Comparison of ENCODE assay signal across 24 cellular contexts in the genomic region with DNA sequence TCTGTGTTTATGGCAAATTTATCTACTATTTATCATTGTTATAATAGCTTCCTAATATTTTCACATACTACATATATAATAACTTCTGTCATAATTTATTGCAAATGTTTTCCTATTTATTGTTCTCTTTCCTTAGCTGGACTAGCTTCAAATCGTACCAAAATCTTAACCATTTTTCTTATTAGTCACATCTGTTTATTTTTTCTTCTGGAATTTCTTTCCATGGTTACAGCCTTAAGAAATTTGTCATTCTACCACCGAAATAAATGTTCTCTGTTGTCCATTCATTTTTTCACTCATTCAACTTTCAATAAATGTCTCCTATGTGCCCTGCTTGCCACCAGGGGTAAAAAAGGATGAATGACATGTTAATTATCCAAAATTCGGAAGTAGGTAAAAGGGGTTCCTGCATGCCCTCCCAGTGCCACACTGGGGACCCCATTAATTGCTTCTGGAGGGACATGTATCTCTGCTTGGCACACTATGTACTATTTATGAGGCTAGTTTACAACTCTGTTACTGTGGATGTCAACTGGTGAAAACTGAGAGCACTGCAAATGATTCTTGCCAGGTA.
DNase-seq lines count a peak whose midpoint lies in the region; ATAC-seq and TF ChIP-seq lines count a peak whose summit lies in the region.
"Had no signal": no experiment of that assay in that cellular context is flagged by ENCODE, and none has a peak within 500 bp of the region (broad histone marks: within the 10 kb centered on the region; RNA-seq: fewer than 3 reads in every experiment).

No MANE protein-coding gene starts in this region.

- TF ChIP-seq CTCF in fibroblast of mammary gland (conservative IDR thresholded peaks at IDR 0.05; ENCODE audit: control insufficient read depth, insufficient read depth, low read depth, low read length), result no peak

- no peak overlapping the region for H3K27ac ChIP-seq in substantia nigra (ENCODE audit: low read depth, low read length, poor library complexity, severe bottlenecking)
- H3K27ac ChIP-seq: colonic mucosa, gastroesophageal sphincter, prostate gland, upper lobe of right lung had no signal

- no peak for DNase-seq in stimulated activated naive CD8-positive, alpha-beta T cell treated with anti-CD3 and anti-CD28 coated beads, Interleukin-15, amount 100 ng/mL, for 72 hours
- DNase-seq in amniotic epithelial cell (ENCODE audit: low read depth) (peak; percentile 49), fibroblast of mammary gland (ENCODE audit: low read depth) (peak; percentile 50), D341Med (ENCODE audit: low spot score) (no peak), substantia nigra (lab: John Stamatoyannopoulos, UW) (no peak), SKM-1 (lab: John Stamatoyannopoulos, UW; ENCODE audit: unreplicated experiment) (no peak)
- DNase-seq: activated CD8-positive, alpha-beta T cell treated with anti-CD3 and anti-CD28 coated beads for 36 hours; activated naive CD4-positive, alpha-beta T cell treated with Interleukin-2 at 50 U/mL for 16 hours; activated T-cell treated with anti-CD3 and anti-CD28 coated beads, Interleukin-2, amount 50 U/mL, for 24 hours; CD4-positive, alpha-beta T cell; colonic mucosa; NCI-H1436; NCI-H774; nephron progenitor cell; SHP77 treated with DMSO at 0.1 percent for 48 hours; stimulated activated CD4-positive, alpha-beta T cell treated with anti-CD3 and anti-CD28 coated beads, Interleukin-4, amount 100 ng/mL, for 1 hour; upper lobe of right lung had no signal

- H3K4me3 ChIP-seq in fibroblast of mammary gland (ENCODE audit: control insufficient read depth, low read depth, low read length), result no peak overlapping the region
- H3K4me3 ChIP-seq: ascending aorta, colonic mucosa, gastroesophageal sphincter, HAP-1, prostate gland, skin epidermis, upper lobe of right lung had no signal

- H3K27me3 Mint-ChIP-seq in stimulated activated naive CD8-positive, alpha-beta T cell treated with anti-CD3 and anti-CD28 coated beads, Interleukin-15, Interleukin-2, amounts not matched to agents 100 ng/mL and 50 ng/mL, for 24 hours, result no peaks in the 10 kb centered on the region
- no peaks in the 10 kb centered on the region for H3K27me3 Mint-ChIP-seq in stimulated activated naive CD8-positive, alpha-beta T cell treated with anti-CD3 and anti-CD28 coated beads, Interleukin-15, amount 100 ng/mL, for 72 hours
- H3K27me3 Mint-ChIP-seq: activated CD8-positive, alpha-beta T cell treated with anti-CD3 and anti-CD28 coated beads for 36 hours; CD4-positive, alpha-beta T cell had no signal

- no peaks in the 10 kb centered on the region for H3K9me3 Mint-ChIP-seq in stimulated activated naive CD8-positive, alpha-beta T cell treated with anti-CD3 and anti-CD28 coated beads, Interleukin-15, Interleukin-2, amounts not matched to agents 100 ng/mL and 50 ng/mL, for 24 hours
- H3K9me3 Mint-ChIP-seq in stimulated activated naive CD8-positive, alpha-beta T cell treated with anti-CD3 and anti-CD28 coated beads, Interleukin-15, amount 100 ng/mL, for 72 hours, result no peaks in the 10 kb centered on the region
- H3K9me3 Mint-ChIP-seq: activated CD8-positive, alpha-beta T cell treated with anti-CD3 and anti-CD28 coated beads for 36 hours; activated T-cell treated with anti-CD3 and anti-CD28 coated beads, Interleukin-2, amount 50 U/mL, for 24 hours; CD4-positive, alpha-beta T cell had no signal

- peaks cover 81% of the 10 kb centered on the region for H3K4me1 Mint-ChIP-seq in stimulated activated naive CD8-positive, alpha-beta T cell treated with anti-CD3 and anti-CD28 coated beads, Interleukin-15, Interleukin-2, amounts not matched to agents 100 ng/mL and 50 ng/mL, for 24 hours (ENCODE audit: low read depth)
- peaks cover 90% of the 10 kb centered on the region for H3K4me1 Mint-ChIP-seq in stimulated activated naive CD8-positive, alpha-beta T cell treated with anti-CD3 and anti-CD28 coated beads, Interleukin-15, amount 100 ng/mL, for 72 hours

- peak overlapping the region; percentile 36 for H3K27ac Mint-ChIP-seq in stimulated activated naive CD8-positive, alpha-beta T cell treated with anti-CD3 and anti-CD28 coated beads, Interleukin-15, Interleukin-2, amounts not matched to agents 100 ng/mL and 50 ng/mL, for 24 hours
- H3K27ac Mint-ChIP-seq in stimulated activated naive CD8-positive, alpha-beta T cell treated with anti-CD3 and anti-CD28 coated beads, Interleukin-15, amount 100 ng/mL, for 72 hours, result peak overlapping the region in 1 of 2 donors; percentile 40
- H3K27ac Mint-ChIP-seq: activated CD8-positive, alpha-beta T cell treated with anti-CD3 and anti-CD28 coated beads for 36 hours; CD4-positive, alpha-beta T cell; nephron progenitor cell had no signal

- H3K4me3 Mint-ChIP-seq in stimulated activated naive CD8-positive, alpha-beta T cell treated with anti-CD3 and anti-CD28 coated beads, Interleukin-15, Interleukin-2, amounts not matched to agents 100 ng/mL and 50 ng/mL, for 24 hours, result no peak overlapping the region
- peak overlapping the region in 1 of 2 donors; percentile 56 for H3K4me3 Mint-ChIP-seq in stimulated activated naive CD8-positive, alpha-beta T cell treated with anti-CD3 and anti-CD28 coated beads, Interleukin-15, amount 100 ng/mL, for 72 hours
- H3K4me3 Mint-ChIP-seq: activated CD8-positive, alpha-beta T cell treated with anti-CD3 and anti-CD28 coated beads for 36 hours; activated T-cell treated with anti-CD3 and anti-CD28 coated beads, Interleukin-2, amount 50 U/mL, for 24 hours; CD4-positive, alpha-beta T cell; nephron progenitor cell had no signal

- no peak for ATAC-seq in stimulated activated naive CD8-positive, alpha-beta T cell treated with anti-CD3 and anti-CD28 coated beads, Interleukin-15, amount 100 ng/mL, for 72 hours
- ATAC-seq in HG03108 (IDR thresholded peaks at IDR 0.05; ENCODE audit: unreplicated experiment), result no peak
- ATAC-seq: activated CD8-positive, alpha-beta T cell treated with anti-CD3 and anti-CD28 coated beads for 36 hours; gastroesophageal sphincter; upper lobe of right lung had no signal

- peaks cover 22% of the 10 kb centered on the region for H3K36me3 Mint-ChIP-seq in stimulated activated naive CD8-positive, alpha-beta T cell treated with anti-CD3 and anti-CD28 coated beads, Interleukin-15, Interleukin-2, amounts not matched to agents 100 ng/mL and 50 ng/mL, for 24 hours (ENCODE audit: low read depth)

Comparison
In these comparisons a context has a peak if more than half of its experiments do, and no peak if none do; other contexts are left out.
1. DNase-seq: peak in amniotic epithelial cell (single experiment) and fibroblast of mammary gland (single experiment); none in stimulated activated naive CD8-positive, alpha-beta T cell treated with anti-CD3 and anti-CD28 coated beads, Interleukin-15, amount 100 ng/mL, for 72 hours (0 of 2), D341Med (single experiment), substantia nigra (0 of 49) and SKM-1 (single experiment).